Comparison of ENCODE assay signal across 7 cellular contexts in genomic region chr1:25695066-25695990, GRCh38.
DNase-seq lines count a peak whose midpoint lies in the region; ATAC-seq and TF ChIP-seq lines count a peak whose summit lies in the region.

No MANE protein-coding gene starts in this region.

- H3K9me3 ChIP-seq in gastroesophageal sphincter, result no peaks in the 10 kb centered on the region

- TF ChIP-seq CTCF in gastroesophageal sphincter (IDR thresholded peaks at IDR 0.05), result peak in 3 of 4 experiments; percentile 32 to 40 (median 36)

- peaks cover 21 to 84% (median 26%) of the 10 kb centered on the region in 3 donors for H3K4me1 ChIP-seq in gastroesophageal sphincter

- no peak for TF ChIP-seq POLR2A in gastroesophageal sphincter (IDR thresholded peaks at IDR 0.05)

- H3K27ac ChIP-seq in gastroesophageal sphincter, result peak overlapping the region; percentile 87 to 92 (median 88)

- H3K27me3 ChIP-seq in gastroesophageal sphincter, result no peaks in the 10 kb centered on the region

- 50 to 78% methylated on average over 7 to 21 of the region's 22 CpGs for WGBS in gastroesophageal sphincter (ENCODE audit: low coverage in 1 of 2), 2 donors

- peak; percentile 67 for ATAC-seq in SK-N-SH treated with all-trans-retinoic acid at 6 μM for 48 hours
- ATAC-seq in gastroesophageal sphincter, result peak; percentile 90

- TF ChIP-seq EP300 in gastroesophageal sphincter (IDR thresholded peaks at IDR 0.05), result no peak

- DNase-seq in H4 (ENCODE audit: low spot score), result peak; percentile 93
- DNase-seq in pons (ENCODE audit: low spot score), result peak; percentile 63
- DNase-seq in middle frontal gyrus (ENCODE audit: extremely low spot score, low spot score), result no peak
- DNase-seq in NCI-H774 (lab: John Stamatoyannopoulos, UW), result no peak
- DNase-seq in stimulated activated naive CD4-positive, alpha-beta T cell (lab: John Stamatoyannopoulos, UW), result no peak

- no peaks in the 10 kb centered on the region for H3K36me3 ChIP-seq in gastroesophageal sphincter

- no peak overlapping the region for H3K4me3 ChIP-seq in gastroesophageal sphincter

TF ChIP-seq in SK-N-SH treated with all-trans-retinoic acid at 6 μM for 48 hours, 23 proteins besides CTCF, POLR2A, EP300 and RAD21:
- TF ChIP-seq ZFP3 (CRISPR knock-in tag; IDR thresholded peaks at IDR 0.05), result 0 out of 2 replicates have a peak, but pooled peaks have one; percentile 18
- no peak for TF ChIP-seq PPARA (CRISPR knock-in tag; IDR thresholded peaks at IDR 0.05; ENCODE audit: borderline replicate concordance)

Comparison
In these comparisons a context has a peak if more than half of its experiments do, and no peak if none do; other contexts are left out.
1. DNase-seq: peak in H4 (single experiment) and pons (single experiment); none in middle frontal gyrus (single experiment), NCI-H774 (single experiment) and stimulated activated naive CD4-positive, alpha-beta T cell (0 of 6).